Comparison of ENCODE assay signal across 13 cellular contexts in genomic region chr5:32017638-32018429, GRCh38.
DNase-seq lines count a peak whose midpoint lies in the region; ATAC-seq, FAIRE-seq and TF ChIP-seq lines count a peak whose summit lies in the region.
"Had no signal": no experiment of that assay in that cellular context is flagged by ENCODE, and none has a peak within 500 bp of the region (broad histone marks: within the 10 kb centered on the region; RNA-seq: fewer than 3 reads in every experiment).

No MANE protein-coding gene starts in this region.

- no peaks in the 10 kb centered on the region for H3K27me3 ChIP-seq in Loucy (ENCODE audit: insufficient read depth, low read length, poor library complexity, severe bottlenecking)
- H3K27me3 ChIP-seq in esophagus squamous epithelium, result no peaks in the 10 kb centered on the region
- H3K27me3 ChIP-seq: BLaER1, SJSA1 had no signal

- H3K36me3 Mint-ChIP-seq in neural crest cell (ENCODE audit: low read depth), result no peaks in the 10 kb centered on the region
- H3K36me3 Mint-ChIP-seq in activated naive CD4-positive, alpha-beta T cell treated with anti-CD3 and anti-CD28 coated beads for 36 hours (ENCODE audit: low read depth), result no peaks in the 10 kb centered on the region

- WGBS in A549 (ENCODE audit: missing lambda C conversion rate), result 90% methylated on average over 8 of the region's 8 CpGs
- WGBS in esophagus squamous epithelium, 2 donors, result 37 to 54% methylated on average over 8 of the region's 8 CpGs

- H3K4me1 ChIP-seq in A549 (no peaks in the 10 kb centered on the region), Loucy (ENCODE audit: insufficient read depth, low read length, poor library complexity, severe bottlenecking) (peaks cover 18% of the 10 kb centered on the region), esophagus squamous epithelium (peaks cover 8 to 46% (median 17%) of the 10 kb centered on the region in 3 donors)
- H3K4me1 ChIP-seq: BLaER1, SJSA1 had no signal

- H3K9me3 Mint-ChIP-seq in neural crest cell, result no peaks in the 10 kb centered on the region
- no peaks in the 10 kb centered on the region for H3K9me3 Mint-ChIP-seq in activated naive CD4-positive, alpha-beta T cell treated with anti-CD3 and anti-CD28 coated beads for 36 hours

- H3K9me3 ChIP-seq in A549 (no peaks in the 10 kb centered on the region), Loucy (ENCODE audit: insufficient read depth, low read depth, low read length) (no peaks in the 10 kb centered on the region), esophagus squamous epithelium (no peaks in the 10 kb centered on the region)
- H3K9me3 ChIP-seq: BLaER1, SJSA1 had no signal

- intact Hi-C loops in esophagus squamous epithelium (cut with DNase I), result no loop called here
- intact Hi-C loops in activated naive CD4-positive, alpha-beta T cell treated with anti-CD3 and anti-CD28 coated beads for 36 hours (cut with micrococcal nuclease), result no loop called here

- no peak for TF ChIP-seq RAD21 in A549 (conservative IDR thresholded peaks at IDR 0.05 in 1 of 2, IDR thresholded peaks at IDR 0.05 in 1 of 2)

- H3K27ac ChIP-seq in A549 (peak overlapping the region in 1 of 2 experiments; percentile 34; a peak in 1 of 6 replicates), esophagus squamous epithelium (peak overlapping the region; percentile 50 to 57 (median 52))
- H3K27ac ChIP-seq: BLaER1, SJSA1 had no signal

- no peaks in the 10 kb centered on the region for H4K20me1 ChIP-seq in Loucy (ENCODE audit: insufficient read depth, low read length, poor library complexity, severe bottlenecking)
- H4K20me1 ChIP-seq: BLaER1 had no signal

- POLR2A ChIA-PET in A549 (lab: Yijun Ruan, JAX), result no interaction called here

- no peaks in the 10 kb centered on the region for H3K79me2 ChIP-seq in Loucy (ENCODE audit: insufficient read depth, low read length)

- CTCF ChIA-PET in A549 (lab: Yijun Ruan, JAX), result interaction anchor here (0.8 to 1.1 kb wide), 2 partner anchors 59 to 75 kb away, joined by 3 to 4 read pairs; no protein-coding TSS in a partner anchor
- CTCF ChIA-PET in activated naive CD4-positive, alpha-beta T cell treated with anti-CD3 and anti-CD28 coated beads for 36 hours (lab: Charles Lee), result interaction anchor here (0.6 kb wide), 1 partner anchor 12 kb away, joined by 4 read pairs; no protein-coding TSS in a partner anchor

- H3K9me2 ChIP-seq in Loucy (replicated peaks; ENCODE audit: low read depth, low read length), result no peaks in the 10 kb centered on the region

- FAIRE-seq in A549 (lab: Jason Lieb, UNC), result no peak

- in situ Hi-C loops in KBM-7 (cut with MboI; ENCODE audit: low pct_unique_long_range_greater_than_20kb, low sequenced_read_pairs), result no loop called here

- H3K4me3 ChIP-seq in A549 (no peak overlapping the region), Loucy (ENCODE audit: low read length, poor library complexity, severe bottlenecking) (no peak overlapping the region), esophagus squamous epithelium (no peak overlapping the region)
- H3K4me3 ChIP-seq: BLaER1, SJSA1 had no signal

- peak; percentile 23 to 24; a peak in 3 of 6 replicates for ATAC-seq in A549

- TF ChIP-seq POLR2A in A549 (IDR thresholded peaks at IDR 0.05; ENCODE audit: low read length) (no peak), esophagus squamous epithelium (IDR thresholded peaks at IDR 0.05) (no peak)

- TF ChIP-seq CTCF in A549 (IDR thresholded peaks at IDR 0.05) (no peak), Loucy (conservative IDR thresholded peaks at IDR 0.05; ENCODE audit: low read length) (no peak), esophagus squamous epithelium (IDR thresholded peaks at IDR 0.05) (no peak), neural crest cell (conservative IDR thresholded peaks at IDR 0.05) (no peak)

- H3F3A ChIP-seq in Loucy (ENCODE audit: low read depth), result no peaks in the 10 kb centered on the region

- peak overlapping the region; percentile 80 for H2AFZ ChIP-seq in Loucy (ENCODE audit: low read length)

- no peak overlapping the region for H3K4me2 ChIP-seq in A549
- H3K4me2 ChIP-seq in Loucy (ENCODE audit: low read depth, low read length, poor library complexity, severe bottlenecking), result no peak overlapping the region
- H3K4me2 ChIP-seq: BLaER1 had no signal

- no peaks in the 10 kb centered on the region for H3K27me3 Mint-ChIP-seq in neural crest cell (ENCODE audit: low read depth)
- no peaks in the 10 kb centered on the region for H3K27me3 Mint-ChIP-seq in activated naive CD4-positive, alpha-beta T cell treated with anti-CD3 and anti-CD28 coated beads for 36 hours (ENCODE audit: low read depth)

- H3K4me1 Mint-ChIP-seq in neural crest cell, result peaks cover 40% of the 10 kb centered on the region
- peaks cover 8% of the 10 kb centered on the region for H3K4me1 Mint-ChIP-seq in activated naive CD4-positive, alpha-beta T cell treated with anti-CD3 and anti-CD28 coated beads for 36 hours (ENCODE audit: low read depth)

- DNase-seq in A549 (ENCODE audit: low read depth in 1 of 2, low spot score in 1 of 2) (no peak), esophagus squamous epithelium (lab: John Stamatoyannopoulos, UW) (no peak), neural crest cell (ENCODE audit: low read depth, low spot score) (no peak), KBM-7 (no peak), NCI-H748 (lab: John Stamatoyannopoulos, UW; ENCODE audit: unreplicated experiment) (no peak), ecto neural progenitor cell (ENCODE audit: low spot score) (no peak)
- DNase-seq in activated naive CD4-positive, alpha-beta T cell treated with anti-CD3 and anti-CD28 coated beads for 36 hours, result no peak
- DNase-seq: mesendoderm; NCI-H1436; stimulated activated CD4-positive, alpha-beta T cell treated with anti-CD3 and anti-CD28 coated beads, Interleukin-1b, Interleukin-23, amount 100 ng/mL, for 48 hours had no signal

- peak overlapping the region; percentile 73 for H3K27ac Mint-ChIP-seq in neural crest cell (ENCODE audit: unreplicated experiment)
- H3K27ac Mint-ChIP-seq in activated naive CD4-positive, alpha-beta T cell treated with anti-CD3 and anti-CD28 coated beads for 36 hours, result no peak overlapping the region

- TF ChIP-seq EP300 in A549 (IDR thresholded peaks at IDR 0.05), result no peak

- no peaks in the 10 kb centered on the region for H3K36me3 ChIP-seq in Loucy (ENCODE audit: insufficient read depth, low read length)
- H3K36me3 ChIP-seq in esophagus squamous epithelium, result peaks cover 0 to 14% (median 0%) of the 10 kb centered on the region in 3 donors
- H3K36me3 ChIP-seq: BLaER1, SJSA1 had no signal

- H3K9ac ChIP-seq in Loucy (ENCODE audit: low read depth, low read length, poor library complexity, severe bottlenecking), result peak overlapping the region; percentile 15
- H3K9ac ChIP-seq: BLaER1 had no signal

- H3K4me3 Mint-ChIP-seq in neural crest cell, result no peak overlapping the region
- no peak overlapping the region for H3K4me3 Mint-ChIP-seq in activated naive CD4-positive, alpha-beta T cell treated with anti-CD3 and anti-CD28 coated beads for 36 hours

TF ChIP-seq in A549, 52 proteins besides CTCF, POLR2A, EP300 and RAD21:
- TF ChIP-seq NPAS2 (CRISPR knock-in tag; IDR thresholded peaks at IDR 0.05; ENCODE audit: borderline replicate concordance), result no peak
- TF ChIP-seq EHMT2 (IDR thresholded peaks at IDR 0.05; ENCODE audit: low read depth), result no peak
